Comparison of ENCODE assay signal across 8 cellular contexts in the genomic region with DNA sequence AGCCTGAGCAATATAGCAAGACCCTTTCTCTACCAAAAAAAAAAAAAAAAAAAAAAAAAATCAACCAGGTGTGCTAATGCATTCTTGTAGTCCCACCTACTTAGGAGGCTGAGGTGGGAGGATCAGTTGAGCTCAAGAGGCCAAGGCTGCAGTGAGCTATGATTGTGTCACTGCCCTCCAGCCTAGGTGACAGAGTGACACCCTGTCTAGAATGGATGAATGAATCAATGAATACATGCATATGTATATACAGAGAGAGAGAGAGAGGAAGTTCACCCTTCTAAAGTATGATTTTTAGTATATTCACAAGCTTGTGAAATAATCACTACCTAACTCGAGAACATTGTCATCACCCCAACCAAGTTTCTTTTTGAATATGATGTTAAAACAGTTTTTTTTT.
A peak's percentile ranks its signal among the peaks of the same experiment; 100 is the strongest.
DNase-seq lines count a peak whose midpoint lies in the region; ATAC-seq lines count a peak whose summit lies in the region.
"Not testable (repeated sequence)": the region's sequence is repeated elsewhere in the genome, so short reads cannot be mapped to it uniquely, and the experiment has no call there.

No MANE protein-coding gene starts in this region.

- ATAC-seq in GM18520 (IDR thresholded peaks at IDR 0.05; ENCODE audit: unreplicated experiment), result peak; percentile 67
- peak; percentile 58 for ATAC-seq in HG03378 (IDR thresholded peaks at IDR 0.05; ENCODE audit: unreplicated experiment)
- ATAC-seq in activated CD4-positive, alpha-beta T cell treated with anti-CD3 and anti-CD28 coated beads for 36 hours, result peak; percentile 99
- ATAC-seq in natural killer cell treated with Interleukin-12 subunit alpha and Interleukin-12 subunit beta and Interleukin-15 and Interleukin-18, amount 100 ng/mL, for 72 hours, result peak; percentile 96 to 99
- ATAC-seq in stimulated activated naive CD8-positive, alpha-beta T cell treated with anti-CD3 and anti-CD28 coated beads, Interleukin-15, Interleukin-2, amounts not matched to agents 100 U/mL and 50 U/mL, for 24 hours, result peak; percentile 85

- not testable (repeated sequence) for H3K36me3 Mint-ChIP-seq in activated CD4-positive, alpha-beta T cell treated with anti-CD3 and anti-CD28 coated beads for 36 hours (ENCODE audit: low read depth); natural killer cell treated with Interleukin-12 subunit alpha and Interleukin-12 subunit beta and Interleukin-15 and Interleukin-18, amount 100 ng/mL, for 72 hours
- H3K36me3 Mint-ChIP-seq in activated T-cell treated with anti-CD3 and anti-CD28 coated beads, Interleukin-2, amount 50 U/mL, for 24 hours (ENCODE audit: low read depth), result peaks cover 21% of the 10 kb centered on the region

- peak; percentile 78 for DNase-seq in activated CD4-positive, alpha-beta T cell treated with anti-CD3 and anti-CD28 coated beads for 36 hours
- DNase-seq in activated T-cell treated with anti-CD3 and anti-CD28 coated beads, Interleukin-2, amount 50 U/mL, for 24 hours, result peak; percentile 41
- DNase-seq in activated naive CD4-positive, alpha-beta T cell treated with anti-CD3 and anti-CD28 coated beads, Interleukin-2, amount 50 U/mL, for 16 hours, result peak; percentile 16
- DNase-seq in natural killer cell treated with Interleukin-12 subunit alpha and Interleukin-12 subunit beta and Interleukin-15 and Interleukin-18, amount 100 ng/mL, for 72 hours (ENCODE audit: low spot score); stimulated activated naive CD8-positive, alpha-beta T cell treated with anti-CD3 and anti-CD28 coated beads, Interleukin-15, Interleukin-2, amounts not matched to agents 100 U/mL and 50 U/mL, for 24 hours: not testable (repeated sequence)
- peak; percentile 26 for DNase-seq in stimulated activated CD4-positive, alpha-beta T cell treated with anti-CD3 and anti-CD28 coated beads, Interleukin-4, amount 100 ng/mL, for 24 hours

- intact Hi-C loops in activated CD4-positive, alpha-beta T cell treated with anti-CD3 and anti-CD28 coated beads for 36 hours (cut with DNase I, micrococcal nuclease), result loop anchor here in 1 of 2 experiments (1.0 to 10.0 kb wide), 2 partner anchors 167 to 250 kb away; no protein-coding TSS in a partner anchor

- POLR2A ChIA-PET in activated CD4-positive, alpha-beta T cell treated with anti-CD3 and anti-CD28 coated beads for 36 hours (lab: Charles Lee), result not testable (repeated sequence)

- H3K9me3 Mint-ChIP-seq in activated CD4-positive, alpha-beta T cell treated with anti-CD3 and anti-CD28 coated beads for 36 hours (ENCODE audit: low read depth); activated T-cell treated with anti-CD3 and anti-CD28 coated beads, Interleukin-2, amount 50 U/mL, for 24 hours; natural killer cell treated with Interleukin-12 subunit alpha and Interleukin-12 subunit beta and Interleukin-15 and Interleukin-18, amount 100 ng/mL, for 72 hours: not testable (repeated sequence)

- not testable (repeated sequence) for H3K27me3 Mint-ChIP-seq in activated CD4-positive, alpha-beta T cell treated with anti-CD3 and anti-CD28 coated beads for 36 hours; activated T-cell treated with anti-CD3 and anti-CD28 coated beads, Interleukin-2, amount 50 U/mL, for 24 hours; natural killer cell treated with Interleukin-12 subunit alpha and Interleukin-12 subunit beta and Interleukin-15 and Interleukin-18, amount 100 ng/mL, for 72 hours

- CTCF ChIA-PET in activated CD4-positive, alpha-beta T cell treated with anti-CD3 and anti-CD28 coated beads for 36 hours (lab: Charles Lee), result not testable (repeated sequence)

- H3K27ac Mint-ChIP-seq in activated CD4-positive, alpha-beta T cell treated with anti-CD3 and anti-CD28 coated beads for 36 hours, result not testable (repeated sequence)
- H3K27ac Mint-ChIP-seq in activated T-cell treated with anti-CD3 and anti-CD28 coated beads, Interleukin-2, amount 50 U/mL, for 24 hours, result peak overlapping the region; percentile 77
- H3K27ac Mint-ChIP-seq in natural killer cell treated with Interleukin-12 subunit alpha and Interleukin-12 subunit beta and Interleukin-15 and Interleukin-18, amount 100 ng/mL, for 72 hours, result peak overlapping the region in 1 of 2 donors; percentile 13

- peaks cover 26% of the 10 kb centered on the region for H3K4me1 Mint-ChIP-seq in activated CD4-positive, alpha-beta T cell treated with anti-CD3 and anti-CD28 coated beads for 36 hours
- H3K4me1 Mint-ChIP-seq in activated T-cell treated with anti-CD3 and anti-CD28 coated beads, Interleukin-2, amount 50 U/mL, for 24 hours (ENCODE audit: low read depth), result peaks cover 19% of the 10 kb centered on the region
- not testable (repeated sequence) for H3K4me1 Mint-ChIP-seq in natural killer cell treated with Interleukin-12 subunit alpha and Interleukin-12 subunit beta and Interleukin-15 and Interleukin-18, amount 100 ng/mL, for 72 hours (ENCODE audit: low read depth in 2 of 2)

- H3K4me3 Mint-ChIP-seq in activated CD4-positive, alpha-beta T cell treated with anti-CD3 and anti-CD28 coated beads for 36 hours; activated T-cell treated with anti-CD3 and anti-CD28 coated beads, Interleukin-2, amount 50 U/mL, for 24 hours; natural killer cell treated with Interleukin-12 subunit alpha and Interleukin-12 subunit beta and Interleukin-15 and Interleukin-18, amount 100 ng/mL, for 72 hours: not testable (repeated sequence)
